7 cellular contexts compared by ENCODE assay signal in the genomic region with DNA sequence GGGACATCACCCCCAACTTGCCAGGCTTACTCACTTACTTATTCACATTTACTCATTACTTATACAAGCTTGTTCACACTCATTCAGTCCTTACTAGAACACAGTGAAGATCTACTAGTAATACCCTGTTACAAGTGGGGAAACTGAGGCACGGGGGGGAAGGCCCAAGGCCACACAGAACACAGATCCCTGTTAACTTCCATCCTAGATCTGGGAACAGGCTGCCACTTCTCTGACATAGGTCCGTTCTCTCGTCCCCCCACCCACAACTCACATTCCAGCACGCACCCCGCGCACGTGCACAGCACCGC. TPM values are rescaled to one million over a fixed set of nuclear protein-coding genes. Genes with fewer than 3 reads are reported as not detected.
DNase-seq lines count a peak whose midpoint lies in the region; TF ChIP-seq lines count a peak whose summit lies in the region.

No MANE protein-coding gene starts in this region.

- no peak overlapping the region for H3K27ac Mint-ChIP-seq in H9

- H3K18ac ChIP-seq in H9 (ENCODE audit: insufficient read length, low read depth, low read length) = peak overlapping the region; percentile 47

- no peak overlapping the region for H3T11ph ChIP-seq in H9 (ENCODE audit: low read length)

- H3K4ac ChIP-seq in H9 (ENCODE audit: low read depth, low read length) = no peak overlapping the region

- H3K9me2 ChIP-seq in SU-DHL-6 (replicated peaks; ENCODE audit: insufficient read depth, low read length) = no peaks in the 10 kb centered on the region

- no peak overlapping the region for H2AK5ac ChIP-seq in H9 (ENCODE audit: insufficient read length, low read length)

- H3K36me3 ChIP-seq in SU-DHL-6 (ENCODE audit: low read length) (no peaks in the 10 kb centered on the region), esophagus muscularis mucosa (peaks cover 0 to 7% (median 0%) of the 10 kb centered on the region in 4 donors), sigmoid colon (no peaks in the 10 kb centered on the region)

- no peak overlapping the region for H2BK5ac ChIP-seq in H9 (ENCODE audit: insufficient read length, low read length)

- no peaks in the 10 kb centered on the region for H3K79me1 ChIP-seq in H9 (ENCODE audit: insufficient read depth, low read depth, low read length, poor library complexity, severe bottlenecking)

- no peak overlapping the region for H3K14ac ChIP-seq in H9 (ENCODE audit: insufficient read depth, low read length)

- H3K27ac ChIP-seq in H9 (ENCODE audit: insufficient read length, low read depth, low read length) = no peak overlapping the region
- H3K27ac ChIP-seq in SU-DHL-6 (ENCODE audit: low read depth, low read length) = no peak overlapping the region
- peak overlapping the region in 2 of 4 donors; percentile 39 to 89 for H3K27ac ChIP-seq in esophagus muscularis mucosa (replicated peaks in 1 of 4)
- H3K27ac ChIP-seq in sigmoid colon = peak overlapping the region in 3 of 4 donors; percentile 12 to 89 (median 77)

- H3K9ac ChIP-seq in H9 (ENCODE audit: extremely low read depth, insufficient read length, low read length) = no peak overlapping the region
- H3K9ac ChIP-seq in SU-DHL-6 (ENCODE audit: low read length) = peak overlapping the region; percentile 34

- peaks cover 6% of the 10 kb centered on the region for H3K23me2 ChIP-seq in H9 (ENCODE audit: insufficient read length, low read depth, low read length, poor library complexity, severe bottlenecking)

- peaks cover 16 to 30% of the 10 kb centered on the region in 2 experiments for H3K4me1 Mint-ChIP-seq in H9

- H3F3A ChIP-seq in SU-DHL-6 (ENCODE audit: insufficient read depth) = no peaks in the 10 kb centered on the region

- H3K4me2 ChIP-seq in H9 (ENCODE audit: insufficient read depth, insufficient read length, low read length) (peak overlapping the region; percentile 18), SU-DHL-6 (ENCODE audit: low read depth, low read length, poor library complexity, severe bottlenecking) (peak overlapping the region; percentile 48)

- TF ChIP-seq EP300 in esophagus muscularis mucosa (IDR thresholded peaks at IDR 0.05) = no peak
- TF ChIP-seq EP300 in sigmoid colon (IDR thresholded peaks at IDR 0.05) = no peak

- H3K79me2 ChIP-seq in H9 (ENCODE audit: insufficient read depth, low read length) (no peaks in the 10 kb centered on the region), SU-DHL-6 (ENCODE audit: insufficient read depth, low read length) (no peaks in the 10 kb centered on the region)

- no peak for TF ChIP-seq POLR2A in esophagus muscularis mucosa (IDR thresholded peaks at IDR 0.05; ENCODE audit: low read depth)
- TF ChIP-seq POLR2A in sigmoid colon (IDR thresholded peaks at IDR 0.05) = no peak

- in situ Hi-C loops in GM13977 (cut with MboI; ENCODE audit: low pct_unique_long_range_greater_than_20kb, low sequenced_read_pairs, unreplicated experiment) = loop anchor here (25.0 kb wide), 1 partner anchor 209 kb away; no protein-coding TSS in a partner anchor

- no peaks in the 10 kb centered on the region for H3K9me3 ChIP-seq in H9 (ENCODE audit: control insufficient read depth, low read depth, low read length)
- no peaks in the 10 kb centered on the region for H3K9me3 ChIP-seq in SU-DHL-6 (ENCODE audit: insufficient read depth, low read length)
- H3K9me3 ChIP-seq in esophagus muscularis mucosa = no peaks in the 10 kb centered on the region
- no peaks in the 10 kb centered on the region for H3K9me3 ChIP-seq in sigmoid colon

- H3K36me3 Mint-ChIP-seq in H9 (ENCODE audit: insufficient read depth in 1 of 3, low read depth in 3 of 3) = peaks cover 0 to 4% (median 0%) of the 10 kb centered on the region in 3 experiments; a peak in 2 of 7 replicates

- H4K5ac ChIP-seq in H9 (ENCODE audit: insufficient read length, low read depth, low read length) = no peak overlapping the region

- no peaks in the 10 kb centered on the region for H4K20me1 ChIP-seq in H9 (ENCODE audit: control insufficient read depth, insufficient read depth, insufficient read length)
- H4K20me1 ChIP-seq in SU-DHL-6 (ENCODE audit: low read depth, low read length) = no peaks in the 10 kb centered on the region

- H3K27me3 ChIP-seq in H9 (ENCODE audit: insufficient read depth, low read length) (no peaks in the 10 kb centered on the region; the same call in 1 of the 2 replicates), SU-DHL-6 (ENCODE audit: low read length) (no peaks in the 10 kb centered on the region), esophagus muscularis mucosa (peaks cover 0 to 61% (median 5%) of the 10 kb centered on the region in 4 donors), sigmoid colon (peaks cover 0 to 29% (median 18%) of the 10 kb centered on the region in 3 donors)

- no peak overlapping the region for H2AFZ ChIP-seq in H9 (ENCODE audit: low read length)
- peak overlapping the region; percentile 57 for H2AFZ ChIP-seq in SU-DHL-6 (ENCODE audit: low read depth, low read length, severe bottlenecking)

- no peak overlapping the region for H3K23ac ChIP-seq in H9 (ENCODE audit: insufficient read length, low read depth, low read length)

- H2BK20ac ChIP-seq in H9 (ENCODE audit: low read depth, low read length, poor library complexity, severe bottlenecking) = no peak overlapping the region

- peak overlapping the region in 1 of 2 experiments; percentile 71; a peak in 3 of 5 replicates for H3K4me3 Mint-ChIP-seq in H9

- no CpG with 5 or more reads among the region's 8 CpGs for WGBS in H9 (ENCODE audit: extremely low coverage, insufficient read length, low lambda C conversion rate)
- WGBS in esophagus muscularis mucosa = 14% methylated on average over 1 of the region's 8 CpGs
- WGBS in sigmoid colon, 2 donors = 5 to 9% methylated on average over 8 of the region's 8 CpGs

- DNase-seq in H9 (no peak), esophagus muscularis mucosa (ENCODE audit: extremely low spot score) (no peak), sigmoid colon (peak; percentile 65), GM13977 (ENCODE audit: low spot score) (no peak), RPMI8226 (no peak), SW 1271 (lab: John Stamatoyannopoulos, UW) (no peak)

- H4K8ac ChIP-seq in H9 (replicated peaks; ENCODE audit: insufficient read length, low read depth, low read length) = no peak overlapping the region

- TF ChIP-seq CTCF in H9 (conservative IDR thresholded peaks at IDR 0.05) = no peak
- TF ChIP-seq CTCF in SU-DHL-6 (IDR thresholded peaks at IDR 0.05; ENCODE audit: insufficient read depth, low read length, poor library complexity, severe bottlenecking) = no peak
- TF ChIP-seq CTCF in esophagus muscularis mucosa (IDR thresholded peaks at IDR 0.05) = no peak
- no peak for TF ChIP-seq CTCF in sigmoid colon (IDR thresholded peaks at IDR 0.05)
- no peak for TF ChIP-seq CTCF in GM13977 (IDR thresholded peaks at IDR 0.05; ENCODE audit: extremely low read depth, insufficient read depth, missing control alignments)

- H3K4me1 ChIP-seq in H9 (ENCODE audit: insufficient read depth, low read length) = no peaks in the 10 kb centered on the region
- peaks cover 17 to 38% (median 30%) of the 10 kb centered on the region in 4 donors for H3K4me1 ChIP-seq in esophagus muscularis mucosa
- H3K4me1 ChIP-seq in sigmoid colon = peaks cover 0 to 30% (median 25%) of the 10 kb centered on the region in 4 donors

- no peak overlapping the region for H2BK12ac ChIP-seq in H9 (ENCODE audit: insufficient read length, low read depth, low read length)

- H2BK120ac ChIP-seq in H9 (ENCODE audit: low read depth, low read length, poor library complexity, severe bottlenecking) = no peak overlapping the region

- H3K56ac ChIP-seq in H9 (ENCODE audit: insufficient read length, low read depth, low read length) = no peak overlapping the region

- H2BK15ac ChIP-seq in H9 (ENCODE audit: low read depth, low read length) = no peak overlapping the region

- H4K91ac ChIP-seq in H9 (ENCODE audit: insufficient read length, low read depth, low read length) = no peak overlapping the region

- no peak overlapping the region for H3K4me3 ChIP-seq in SU-DHL-6 (ENCODE audit: insufficient read depth, low read length, poor library complexity, severe bottlenecking)
- H3K4me3 ChIP-seq in esophagus muscularis mucosa = peak overlapping the region; percentile 43 to 78 (median 68)
- peak overlapping the region in 3 of 4 donors; percentile 32 to 68 (median 65) for H3K4me3 ChIP-seq in sigmoid colon

- intact Hi-C loops in esophagus muscularis mucosa (cut with DNase I) (loop anchor here (10.0 kb wide), 1 partner anchor 221 kb away; no protein-coding TSS in a partner anchor), sigmoid colon (cut with DNase I) (loop anchor here (5.0 to 10.0 kb wide), 2 partner anchors 164 to 321 kb away; no protein-coding TSS in a partner anchor)

- H3K27me3 Mint-ChIP-seq in H9 (ENCODE audit: low read depth) = peaks cover 55% of the 10 kb centered on the region

- H3K9me3 Mint-ChIP-seq in H9 = peaks cover 0 to 4% of the 10 kb centered on the region in 2 experiments; a peak in 3 of 5 replicates

RNA-seq across cellular contexts. Expression of a gene that starts 1.5 kb away (rescaled TPM):
- 4.5 and 4.6 TPM in 2 replicates for total RNA-seq in H9 (2021)
- 10 to 100 TPM; 12.9 to 53.0 (median 29.5) TPM for total RNA-seq in esophagus muscularis mucosa
- total RNA-seq in sigmoid colon = 10 to 100 TPM in 1 of 4 donors, 1 to 10 TPM in 3; 6.1 to 12.2 (median 6.6) TPM
- 1 to 10 TPM in 1 of 3 donors, not detected in 2; 1.7 TPM for polyA plus RNA-seq in sigmoid colon

RNA-seq across cellular contexts. Expression of a gene that starts 12.4 kb away (rescaled TPM):
- total RNA-seq in H9 (2021) (61.8 and 67.0 TPM in 2 replicates), esophagus muscularis mucosa (10 to 100 TPM; 20.3 to 34.1 (median 27.3) TPM), sigmoid colon (10 to 100 TPM; 26.7 to 37.4 (median 31.7) TPM)
- polyA plus RNA-seq in sigmoid colon = 10 to 100 TPM in 2 of 3 donors, 1 to 10 TPM in 1; 8.3 to 42.0 (median 15.0) TPM

RNA-seq across cellular contexts. Expression of a gene that starts 18.9 kb away (rescaled TPM):
- total RNA-seq in H9 (2021) (7.1 and 8.1 TPM in 2 replicates), esophagus muscularis mucosa (1 to 10 TPM in 2 of 4 donors, under 1 TPM in 2; 0.19 to 1.2 (median 1.0) TPM), sigmoid colon (1 to 10 TPM in 1 of 4 donors, under 1 TPM in 1, not detected in 2; 0.71 to 1.1 TPM)
- 1 to 10 TPM in 1 of 3 donors, under 1 TPM in 1, not detected in 1; 0.60 to 9.2 TPM for polyA plus RNA-seq in sigmoid colon

RNA-seq across cellular contexts. Expression of a gene that starts 36.1 kb away (rescaled TPM):
- total RNA-seq in H9 (2021) (0.13 TPM in 1 of 2 replicates, not detected in the other), esophagus muscularis mucosa (under 1 TPM in 1 of 4 donors, not detected in 3; 0.17 TPM), sigmoid colon (not detected)
- 10 to 100 TPM; 14.8 to 61.1 (median 21.0) TPM for polyA plus RNA-seq in sigmoid colon

RNA-seq across cellular contexts. Expression of a gene that starts 47.9 kb away (rescaled TPM):
- total RNA-seq in H9 (2021) = not detected in 2 replicates
- total RNA-seq in esophagus muscularis mucosa = under 1 TPM in 1 of 4 donors, not detected in 3; 0.57 TPM
- total RNA-seq in sigmoid colon = under 1 TPM in 1 of 4 donors, not detected in 3; 0.83 TPM
- polyA plus RNA-seq in sigmoid colon = 100 to 1,000 TPM in 1 of 3 donors, 10 to 100 TPM in 2; 24.6 to 168 (median 34.4) TPM

Comparison
In these comparisons a context has a peak if more than half of its experiments do, and no peak if none do; other contexts are left out.
1. H3K27ac ChIP-seq: peak in sigmoid colon (3 of 4); none in H9 (single experiment) and SU-DHL-6 (single experiment).